ENCODE assay signal across 20 cellular contexts in the genomic region with DNA sequence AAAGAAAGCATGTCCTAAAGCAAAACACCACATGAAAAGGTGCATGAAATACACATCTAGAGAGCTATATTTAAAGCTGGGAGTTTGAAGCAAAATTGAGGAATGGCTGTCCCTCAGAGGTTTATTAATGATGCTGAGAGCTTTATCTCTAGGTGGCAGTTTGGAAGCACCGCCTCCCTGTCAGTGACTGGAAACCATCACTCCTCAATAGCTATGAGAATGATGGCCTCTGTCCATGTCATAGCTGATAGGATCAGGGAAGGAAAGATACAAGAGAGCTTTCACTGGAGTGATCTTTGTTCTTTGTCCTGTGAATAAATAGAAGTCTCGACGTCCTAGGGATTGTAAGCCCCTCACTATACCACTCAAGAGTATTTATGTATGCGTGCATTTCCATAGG.
DNase-seq lines count a peak whose midpoint lies in the region; ATAC-seq and TF ChIP-seq lines count a peak whose summit lies in the region.
"Had no signal": no experiment of that assay in that cellular context is flagged by ENCODE, and none has a peak within 500 bp of the region (broad histone marks: within the 10 kb centered on the region; RNA-seq: fewer than 3 reads in every experiment).

No MANE protein-coding gene starts in this region.

- H3K18ac ChIP-seq in IMR-90 (ENCODE audit: low read depth, low read length), result peak overlapping the region; percentile 60; the same call in 1 of the 2 replicates

- H3K9me3 ChIP-seq in IMR-90 (ENCODE audit: control insufficient read depth, insufficient read depth, low read length), result no peaks in the 10 kb centered on the region
- no peaks in the 10 kb centered on the region for H3K9me3 ChIP-seq in parathyroid adenoma (ENCODE audit: control insufficient read depth, low read length)
- H3K9me3 ChIP-seq: BLaER1, HAP-1, MG63 had no signal

- in situ Hi-C loops in IMR-90 (cut with MboI; ENCODE audit: low sequenced_read_pairs), result no loop called here

- H4K91ac ChIP-seq in IMR-90 (ENCODE audit: insufficient read depth, low read depth, low read length), result peak overlapping the region; percentile 74

- H3K14ac ChIP-seq in IMR-90 (replicated peaks; ENCODE audit: low read depth, low read length), result peak overlapping the region; percentile 89; the same call in 1 of the 2 replicates

- no peaks in the 10 kb centered on the region for H3K79me1 ChIP-seq in IMR-90 (ENCODE audit: low read depth in 1 of 2, low read length in 2 of 2)

- no peak for DNase-seq in IMR-90
- DNase-seq in globus pallidus (ENCODE audit: low spot score), result peak; percentile 24
- DNase-seq in NCI-H1436 (lab: John Stamatoyannopoulos, UW), result no peak
- DNase-seq: CD4-positive, alpha-beta memory T cell; DMS153; GF-D8; Karpas-422; NCI-H1092 treated with DMSO at 0.1 percent for 48 hours; NCI-H2081 treated with DMSO at 0.1 percent for 48 hours; NCI-H446 treated with DMSO at 0.1 percent for 48 hours; NCI-H69 had no signal

- H3K4me1 ChIP-seq in ACC112 (ENCODE audit: control insufficient read depth, insufficient read depth, low read length, unreplicated experiment) (peaks cover 47% of the 10 kb centered on the region), IMR-90 (ENCODE audit: control insufficient read depth, insufficient read depth, low read length) (peaks cover 8% of the 10 kb centered on the region), parathyroid adenoma (peaks cover 24% of the 10 kb centered on the region)
- H3K4me1 ChIP-seq: BLaER1 had no signal

- TF ChIP-seq CTCF in IMR-90 (conservative IDR thresholded peaks at IDR 0.05; ENCODE audit: low read depth, low read length) (no peak), parathyroid adenoma (IDR thresholded peaks at IDR 0.05) (no peak)

- H3K9ac ChIP-seq in IMR-90 (ENCODE audit: low read depth, low read length) (no peak overlapping the region), parathyroid adenoma (no peak overlapping the region)
- H3K9ac ChIP-seq: BLaER1 had no signal

- peak overlapping the region; percentile 85 for H3K4ac ChIP-seq in IMR-90 (ENCODE audit: low read depth, low read length)

- H3K23ac ChIP-seq in IMR-90 (ENCODE audit: low read depth, low read length), result peak overlapping the region; percentile 82; the same call in 1 of the 2 replicates

- H3K27me3 ChIP-seq in ACC112 (ENCODE audit: insufficient read depth, low read length) (no peaks in the 10 kb centered on the region), IMR-90 (ENCODE audit: control insufficient read depth, insufficient read depth, low read length) (no peaks in the 10 kb centered on the region), parathyroid adenoma (ENCODE audit: control insufficient read depth, insufficient read depth, low read length) (no peaks in the 10 kb centered on the region)
- H3K27me3 ChIP-seq: BLaER1, MG63 had no signal

- peak overlapping the region in 1 of 2 experiments; percentile 61; a peak in 1 of 4 replicates for H4K8ac ChIP-seq in IMR-90 (ENCODE audit: low read depth in 2 of 2, low read length in 2 of 2)

- no peak overlapping the region for H2AK9ac ChIP-seq in IMR-90 (replicated peaks; ENCODE audit: low read depth, low read length, poor library complexity)

- CTCF ChIA-PET in IMR-90 (lab: Yijun Ruan, JAX), result interaction anchor here (1.5 kb wide), 1 partner anchor 11 kb away, joined by 5 read pairs; no protein-coding TSS in a partner anchor

- peak overlapping the region; percentile 73 for H2BK5ac ChIP-seq in IMR-90 (ENCODE audit: low read depth, low read length, poor library complexity, severe bottlenecking)

- POLR2A ChIA-PET in IMR-90 (lab: Charles Lee; ENCODE audit: unreplicated experiment), result no interaction called here

- H3K79me2 ChIP-seq in ACC112 (ENCODE audit: control insufficient read depth, insufficient read depth, low read length, unreplicated experiment) (no peaks in the 10 kb centered on the region), parathyroid adenoma (no peaks in the 10 kb centered on the region)

- H2BK15ac ChIP-seq in IMR-90 (ENCODE audit: low read depth, low read length), result peak overlapping the region; percentile 24; the same call in 1 of the 3 replicates

- H3K36me3 ChIP-seq in ACC112 (ENCODE audit: insufficient read depth, low read length), result no peaks in the 10 kb centered on the region
- no peaks in the 10 kb centered on the region for H3K36me3 ChIP-seq in IMR-90 (ENCODE audit: control insufficient read depth, insufficient read depth, low read length)
- H3K36me3 ChIP-seq in parathyroid adenoma (ENCODE audit: control insufficient read depth, insufficient read depth, low read length), result no peaks in the 10 kb centered on the region
- H3K36me3 ChIP-seq: BLaER1, HAP-1, MG63 had no signal

- H2BK120ac ChIP-seq in IMR-90 (ENCODE audit: low read depth, low read length), result peak overlapping the region; percentile 95

- intact Hi-C loops in IMR-90 (cut with micrococcal nuclease), result loop anchor here (5.0 kb wide), 1 partner anchor 195 kb away; a partner anchor contains a TSS

- no peak overlapping the region; the same call in 1 of the 2 replicates for H4K5ac ChIP-seq in IMR-90 (ENCODE audit: low read depth, low read length)

- H3K4me3 ChIP-seq in ACC112 (ENCODE audit: low read depth, low read length), result no peak overlapping the region
- no peak overlapping the region for H3K4me3 ChIP-seq in IMR-90 (ENCODE audit: insufficient read depth, low read depth, low read length)
- no peak overlapping the region for H3K4me3 ChIP-seq in parathyroid adenoma (ENCODE audit: low read depth, low read length)
- H3K4me3 ChIP-seq: BLaER1, HAP-1, MG63 had no signal

- TF ChIP-seq RAD21 in IMR-90 (IDR thresholded peaks at IDR 0.05; ENCODE audit: low read length), result no peak

- H3K27ac ChIP-seq in ACC112 (ENCODE audit: low read depth, low read length), result peak overlapping the region; percentile 71
- H3K27ac ChIP-seq in IMR-90 (ENCODE audit: insufficient read depth, low read length), result no peak overlapping the region
- peak overlapping the region; percentile 74 for H3K27ac ChIP-seq in parathyroid adenoma
- H3K27ac ChIP-seq: BLaER1, HL-60 had no signal

- H3K4me2 ChIP-seq in IMR-90 (ENCODE audit: low read depth, low read length) (no peak overlapping the region), parathyroid adenoma (ENCODE audit: low read length) (no peak overlapping the region)
- H3K4me2 ChIP-seq: BLaER1 had no signal

- peaks cover 5% of the 10 kb centered on the region; the same call in 1 of the 2 replicates for H3K9me1 ChIP-seq in IMR-90 (ENCODE audit: insufficient read depth, low read length)

- no CpG with 5 or more reads among the region's 4 CpGs for WGBS in IMR-90 (ENCODE audit: extremely low coverage in 2 of 2, insufficient read length in 1 of 2), 2 experiments

- peak overlapping the region; percentile 21; the same call in 1 of the 2 replicates for H3K56ac ChIP-seq in IMR-90 (ENCODE audit: extremely low read depth, insufficient read depth, low read length)

- no TSS peak for BruUV-seq in IMR-90 (replicated peaks; lab: Mats Ljungman, UMichigan)

- peak overlapping the region; percentile 87 for H2BK20ac ChIP-seq in IMR-90 (ENCODE audit: low read depth, low read length)

- H2AFZ ChIP-seq in ACC112 (ENCODE audit: low read length, unreplicated experiment), result no peak overlapping the region
- no peak overlapping the region for H2AFZ ChIP-seq in IMR-90 (replicated peaks; ENCODE audit: low read length, poor library complexity)
- no peak overlapping the region for H2AFZ ChIP-seq in parathyroid adenoma

- TF ChIP-seq POLR2A in IMR-90 (IDR thresholded peaks at IDR 0.05; ENCODE audit: low read depth, low read length), result no peak

- dilution Hi-C loops in IMR-90 (cut with HindIII; ENCODE audit: low sequenced_read_pairs, unreplicated experiment), result no loop called here

- no peaks in the 10 kb centered on the region for H4K20me1 ChIP-seq in IMR-90 (ENCODE audit: insufficient read depth, low read length)
- H4K20me1 ChIP-seq: BLaER1 had no signal

- ATAC-seq in IMR-90 (ENCODE audit: low read depth) (no peak), GM18861 (IDR thresholded peaks at IDR 0.05; ENCODE audit: unreplicated experiment) (no peak), GM19351 (IDR thresholded peaks at IDR 0.05; ENCODE audit: unreplicated experiment) (no peak)
- ATAC-seq: Panc1 had no signal

- H2AK5ac ChIP-seq in IMR-90 (ENCODE audit: low read depth, low read length), result peak overlapping the region; percentile 68; the same call in 1 of the 2 replicates

TF ChIP-seq in IMR-90, 13 proteins besides CTCF, POLR2A, EP300 and RAD21:
- TF ChIP-seq RFX5 (IDR thresholded peaks at IDR 0.05; ENCODE audit: low read depth, low read length) (no peak), BHLHE40 (IDR thresholded peaks at IDR 0.05; ENCODE audit: low read depth, low read length) (no peak), CEBPB (IDR thresholded peaks at IDR 0.05; ENCODE audit: low read depth, low read length) (no peak), CHD1 (IDR thresholded peaks at IDR 0.05; ENCODE audit: low read depth, low read length) (no peak), RCOR1 (IDR thresholded peaks at IDR 0.05; ENCODE audit: insufficient replicate concordance, low read length) (no peak), MAFK (IDR thresholded peaks at IDR 0.05; ENCODE audit: low read depth, low read length) (no peak), NFE2L2 (IDR thresholded peaks at IDR 0.05; ENCODE audit: low read depth, low read length) (no peak), FOS (IDR thresholded peaks at IDR 0.05; ENCODE audit: low read depth, low read length) (no peak), SMC3 (IDR thresholded peaks at IDR 0.05; ENCODE audit: low read depth, low read length) (no peak), MAZ (IDR thresholded peaks at IDR 0.05; ENCODE audit: borderline replicate concordance, low read depth, low read length) (no peak), MXI1 (IDR thresholded peaks at IDR 0.05; ENCODE audit: borderline replicate concordance, low read depth, low read length) (no peak)
- TF ChIP-seq, protein P1, sequence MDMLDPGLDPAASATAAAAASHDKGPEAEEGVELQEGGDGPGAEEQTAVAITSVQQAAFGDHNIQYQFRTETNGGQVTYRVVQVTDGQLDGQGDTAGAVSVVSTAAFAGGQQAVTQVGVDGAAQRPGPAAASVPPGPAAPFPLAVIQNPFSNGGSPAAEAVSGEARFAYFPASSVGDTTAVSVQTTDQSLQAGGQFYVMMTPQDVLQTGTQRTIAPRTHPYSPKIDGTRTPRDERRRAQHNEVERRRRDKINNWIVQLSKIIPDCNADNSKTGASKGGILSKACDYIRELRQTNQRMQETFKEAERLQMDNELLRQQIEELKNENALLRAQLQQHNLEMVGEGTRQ (IDR thresholded peaks at IDR 0.05; ENCODE audit: low read depth, low read length), result no peak
